ENCODE assay signal across 22 cellular contexts in the genomic region with DNA sequence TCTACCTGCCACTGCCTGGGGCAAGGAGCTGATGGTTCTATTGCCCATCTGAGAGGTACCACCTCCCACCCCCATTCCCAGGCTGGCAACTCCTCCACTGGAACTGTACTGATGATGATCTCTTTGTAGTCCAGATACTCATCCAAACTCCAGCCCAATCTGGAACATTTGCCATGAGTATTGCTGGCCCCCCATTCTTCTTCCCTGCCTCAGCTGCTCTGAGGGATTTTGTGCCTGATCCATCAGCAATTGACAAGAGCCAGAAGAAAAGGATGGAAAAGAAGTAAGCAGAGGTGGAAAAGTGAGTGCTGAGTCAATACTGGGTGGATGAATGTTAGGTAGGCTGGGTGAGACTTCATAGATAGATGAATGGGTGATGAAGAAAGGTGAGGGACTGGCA.
"Had no signal": no experiment of that assay in that cellular context is flagged by ENCODE, and none has a peak within 500 bp of the region (broad histone marks: within the 10 kb centered on the region; RNA-seq: fewer than 3 reads in every experiment).

No MANE protein-coding gene starts in this region.

- H3K36me3 ChIP-seq: colonic mucosa, esophagus squamous epithelium, gastrocnemius medialis, gastroesophageal sphincter, heart left ventricle had no signal

- DNase-seq: colonic mucosa; cortex of kidney; dermis blood vessel endothelial cell; dorsolateral prefrontal cortex; effector CD4-positive, alpha-beta T cell; effector CD8-positive, alpha-beta T cell; effector memory CD4-positive, alpha-beta T cell; effector memory CD8-positive, alpha-beta T cell; endodermal cell; erythroblast; esophagus squamous epithelium; foreskin fibroblast; foreskin keratinocyte; foreskin melanocyte; gastrocnemius medialis; glutamatergic neuron; head of caudate nucleus; heart left ventricle had no signal

- H3K4me3 ChIP-seq: colonic mucosa, coronary artery, dorsolateral prefrontal cortex, esophagus squamous epithelium, gastrocnemius medialis, gastroesophageal sphincter, heart left ventricle had no signal

- H3K27me3 ChIP-seq: colonic mucosa, esophagus squamous epithelium, foreskin keratinocyte, gastrocnemius medialis, gastroesophageal sphincter, heart left ventricle had no signal

- H3K4me1 ChIP-seq: colonic mucosa, esophagus squamous epithelium, foreskin keratinocyte, gastrocnemius medialis, gastroesophageal sphincter had no signal

- H3K9me3 ChIP-seq: colonic mucosa, esophagus squamous epithelium, gastrocnemius medialis, gastroesophageal sphincter, heart left ventricle had no signal

- H3K27ac ChIP-seq: colonic mucosa, coronary artery, dorsolateral prefrontal cortex, epithelial cell of prostate, esophagus squamous epithelium, foreskin keratinocyte, gastrocnemius medialis, gastroesophageal sphincter, heart left ventricle had no signal

- ATAC-seq: effector memory CD8-positive, alpha-beta T cell; esophagus mucosa; foreskin keratinocyte; gastrocnemius medialis; gastroesophageal sphincter; heart left ventricle had no signal
